ENCODE assay signal across 6 cellular contexts in the genomic region with DNA sequence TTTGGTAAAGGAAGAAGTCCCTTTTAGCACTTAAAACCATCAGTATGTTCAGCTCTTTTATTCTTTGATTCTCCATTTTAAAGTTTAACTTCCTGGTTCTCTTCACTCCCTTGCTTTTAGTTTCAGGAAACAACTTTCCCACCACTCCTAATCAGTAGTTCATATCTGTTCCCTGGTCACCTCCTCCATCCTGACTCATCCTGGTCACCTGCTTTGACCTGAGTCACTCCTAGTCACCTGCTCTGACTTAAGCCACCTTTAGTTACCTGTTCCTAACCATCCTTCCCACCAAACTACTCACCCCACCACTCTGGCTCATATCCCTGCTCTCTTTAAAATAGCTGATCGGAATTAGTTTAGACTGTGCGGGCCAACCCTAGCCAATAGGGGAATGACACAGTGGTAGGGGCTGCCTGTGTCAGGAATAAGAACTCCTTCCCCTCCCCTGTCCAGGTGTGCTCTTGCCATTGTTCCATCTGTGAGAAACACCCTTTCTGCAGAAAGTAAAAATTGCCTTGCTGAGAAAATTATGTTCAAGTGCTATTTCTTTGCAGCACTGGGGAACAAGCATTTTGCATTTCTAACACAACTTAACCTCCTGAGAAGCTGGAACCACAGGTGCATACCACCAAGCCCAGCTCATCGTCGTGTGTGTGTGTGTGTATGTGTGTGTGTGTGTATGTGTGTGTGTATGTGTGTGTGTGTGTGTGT.
DNase-seq lines count a peak whose midpoint lies in the region; ATAC-seq, FAIRE-seq and TF ChIP-seq lines count a peak whose summit lies in the region.
"Not testable (repeated sequence)": the region's sequence is repeated elsewhere in the genome, so short reads cannot be mapped to it uniquely, and the experiment has no call there.

No MANE protein-coding gene starts in this region.

- TF ChIP-seq CTCF in HEK293 (tag by site-specific recombination; IDR thresholded peaks at IDR 0.05); K562 (IDR thresholded peaks at IDR 0.05 in 2 of 3, conservative IDR thresholded peaks at IDR 0.05 in 1 of 3; ENCODE audit: insufficient read depth in 2 of 3, low read depth in 1 of 3, low read length in 3 of 3); hepatocyte (IDR thresholded peaks at IDR 0.05; ENCODE audit: poor library complexity); HepG2 (CRISPR knock-in tag; IDR thresholded peaks at IDR 0.05): not testable (repeated sequence)

- H3K27ac ChIP-seq in HEK293 (ENCODE audit: extremely low read depth, low read depth, low read length); K562 (ENCODE audit: extremely low read depth, low read depth, low read length); HepG2 (ENCODE audit: extremely low read length, insufficient read depth, low read length): not testable (repeated sequence)
- peak overlapping the region; percentile 86 for H3K27ac ChIP-seq in hepatocyte

- H3K4me2 ChIP-seq in K562 (ENCODE audit: insufficient read depth, low read length); hepatocyte; HepG2 (ENCODE audit: low read depth, low read length): not testable (repeated sequence)

- not testable (repeated sequence) for TF ChIP-seq POLR2A in K562 (conservative IDR thresholded peaks at IDR 0.05); HepG2 (IDR thresholded peaks at IDR 0.05; ENCODE audit: insufficient read depth in 1 of 2, low read depth in 2 of 2, low read length in 2 of 2)

- H2AFZ ChIP-seq in K562 (ENCODE audit: low read depth, low read length); HepG2 (ENCODE audit: low read length): not testable (repeated sequence)
- H2AFZ ChIP-seq in hepatocyte: peak overlapping the region; percentile 10

- not testable (repeated sequence) for FAIRE-seq in K562 (lab: Jason Lieb, UNC); HepG2 (lab: Jason Lieb, UNC)

- DNase-seq in DMS53 treated with DMSO at 0.1 percent for 48 hours (lab: John Stamatoyannopoulos, UW; ENCODE audit: unreplicated experiment): peak; percentile 2
- DNase-seq in OCI-M1 (lab: John Stamatoyannopoulos, UW): peak; percentile 0
- not testable (repeated sequence) for DNase-seq in K562 (ENCODE audit: extremely low read depth in 1 of 4, low spot score in 3 of 4); HepG2 (ENCODE audit: low spot score)
- peak; percentile 60 for DNase-seq in hepatocyte (ENCODE audit: low spot score)

- not testable (repeated sequence) for H4K20me1 ChIP-seq in K562 (replicated peaks; ENCODE audit: control insufficient read depth, insufficient read depth, low read length); hepatocyte (ENCODE audit: insufficient read depth, poor library complexity, severe bottlenecking); HepG2 (ENCODE audit: insufficient read depth, low read length)

- H3K9ac ChIP-seq in K562 (ENCODE audit: insufficient read depth in 1 of 2, low read depth in 2 of 2, low read length in 2 of 2); HepG2 (ENCODE audit: insufficient read depth, low read depth, low read length): not testable (repeated sequence)

- CTCF ChIA-PET in HEK293 (lab: Yijun Ruan, JAX); K562 (lab: Yijun Ruan, JAX; ENCODE audit: low intra/inter-chr PET ratio); HepG2 (lab: Yijun Ruan, JAX; ENCODE audit: low intra/inter-chr PET ratio, low total read pairs): not testable (repeated sequence)

- not testable (repeated sequence) for TF ChIP-seq EP300 in K562 (IDR thresholded peaks at IDR 0.05; ENCODE audit: low read length); HepG2 (IDR thresholded peaks at IDR 0.05; ENCODE audit: low read depth in 2 of 2, low read length in 2 of 2); HepG2 (CRISPR knock-in tag; IDR thresholded peaks at IDR 0.05; ENCODE audit: borderline replicate concordance)

- not testable (repeated sequence) for H3K36me3 ChIP-seq in HEK293 (ENCODE audit: control insufficient read depth in 2 of 2, insufficient read depth in 1 of 2, low read length in 2 of 2); K562 (ENCODE audit: control insufficient read depth, insufficient read depth, low read length); hepatocyte (replicated peaks; ENCODE audit: insufficient read depth, low read depth); HepG2 (replicated peaks in 1 of 2; ENCODE audit: control insufficient read depth in 1 of 2, insufficient read depth in 2 of 2, low read length in 2 of 2)

- not testable (repeated sequence) for TF ChIP-seq RAD21 in K562 (CRISPR knock-in tag; conservative IDR thresholded peaks at IDR 0.05 in 1 of 2, IDR thresholded peaks at IDR 0.05 in 1 of 2); HepG2 (CRISPR knock-in tag; IDR thresholded peaks at IDR 0.05)

- intact Hi-C loops in K562 (cut with micrococcal nuclease); HepG2 (cut with micrococcal nuclease; ENCODE audit: unreplicated experiment): not testable (repeated sequence)

- 7% methylated on average over 4 of the region's 4 CpGs for WGBS in K562 (ENCODE audit: insufficient coverage, low coverage, missing lambda C conversion rate)
- 98% methylated on average over 4 of the region's 4 CpGs for WGBS in hepatocyte (ENCODE audit: low lambda C conversion rate, missing lambda C conversion rate)
- WGBS in HepG2 (ENCODE audit: low lambda C conversion rate): 60% methylated on average over 2 of the region's 4 CpGs

- in situ Hi-C loops in K562 (cut with MboI); HepG2 (cut with HindIII; ENCODE audit: extremely low pct_ligation_motif_present, low pct_unique_long_range_greater_than_20kb): not testable (repeated sequence)

- H3K4me1 ChIP-seq in HEK293 (ENCODE audit: control insufficient read depth, insufficient read depth, low read length); K562 (replicated peaks in 1 of 2; ENCODE audit: control insufficient read depth in 2 of 2, insufficient read depth in 2 of 2, low read length in 2 of 2); hepatocyte (ENCODE audit: insufficient read depth); HepG2 (ENCODE audit: insufficient read depth, low read length): not testable (repeated sequence)

- not testable (repeated sequence) for H3K4me3 ChIP-seq in HEK293 (ENCODE audit: low read depth, low read length); K562; hepatocyte; HepG2 (replicated peaks in 1 of 3; ENCODE audit: insufficient read depth in 1 of 3, low read depth in 2 of 3, low read length in 3 of 3)

- not testable (repeated sequence) for H3K9me2 ChIP-seq in hepatocyte (replicated peaks; ENCODE audit: insufficient read depth)

- not testable (repeated sequence) for H3K27me3 ChIP-seq in K562 (ENCODE audit: control insufficient read depth in 2 of 2, insufficient read depth in 2 of 2, low read length in 2 of 2); hepatocyte; HepG2 (ENCODE audit: control insufficient read depth in 1 of 2, insufficient read depth in 2 of 2, low read length in 2 of 2)

- BruUV-seq in K562 (replicated peaks; lab: Mats Ljungman, UMichigan); HepG2 (replicated peaks; lab: Mats Ljungman, UMichigan): not testable (repeated sequence)

- H3K9me1 ChIP-seq in K562 (ENCODE audit: control insufficient read depth, insufficient read depth, low read length): not testable (repeated sequence)

- POLR2A ChIA-PET in HEK293 (lab: Yijun Ruan, JAX); K562 (lab: Yijun Ruan, JAX); HepG2 (lab: Yijun Ruan, JAX): not testable (repeated sequence)

- H3K79me2 ChIP-seq in K562 (ENCODE audit: control insufficient read depth, insufficient read depth, low read length); hepatocyte; HepG2 (ENCODE audit: insufficient read depth, low read length): not testable (repeated sequence)

- not testable (repeated sequence) for ATAC-seq in K562, HepG2

- H3K9me3 ChIP-seq in HEK293 (ENCODE audit: control insufficient read depth, insufficient read depth, low read depth, low read length); K562 (replicated peaks; ENCODE audit: control insufficient read depth, insufficient read depth, low read depth, low read length); hepatocyte (ENCODE audit: low read depth): not testable (repeated sequence)
- H3K9me3 ChIP-seq in HepG2 (ENCODE audit: low read length): 0 out of 2 replicates have a peak, but pooled peaks cover 13% of the 10 kb centered on the region

TF ChIP-seq in HEK293, 187 proteins besides CTCF, POLR2A, EP300 and RAD21:
- peak; percentile 33; the same call in 1 of the 2 replicates for TF ChIP-seq TRIM28 (IDR thresholded peaks at IDR 0.05; ENCODE audit: borderline replicate concordance, low read length)
- TF ChIP-seq SETDB1 (IDR thresholded peaks at IDR 0.05; ENCODE audit: insufficient read length, low read length): peak; percentile 91

TF ChIP-seq in HepG2, 621 proteins besides CTCF, POLR2A, EP300 and RAD21:
- 0 out of 2 replicates have a peak, but pooled peaks have one; percentile 22 for TF ChIP-seq ZNF562 (CRISPR knock-in tag; IDR thresholded peaks at IDR 0.05; ENCODE audit: borderline replicate concordance)
